Comparison of ENCODE assay signal across 8 cellular contexts in the genomic region with DNA sequence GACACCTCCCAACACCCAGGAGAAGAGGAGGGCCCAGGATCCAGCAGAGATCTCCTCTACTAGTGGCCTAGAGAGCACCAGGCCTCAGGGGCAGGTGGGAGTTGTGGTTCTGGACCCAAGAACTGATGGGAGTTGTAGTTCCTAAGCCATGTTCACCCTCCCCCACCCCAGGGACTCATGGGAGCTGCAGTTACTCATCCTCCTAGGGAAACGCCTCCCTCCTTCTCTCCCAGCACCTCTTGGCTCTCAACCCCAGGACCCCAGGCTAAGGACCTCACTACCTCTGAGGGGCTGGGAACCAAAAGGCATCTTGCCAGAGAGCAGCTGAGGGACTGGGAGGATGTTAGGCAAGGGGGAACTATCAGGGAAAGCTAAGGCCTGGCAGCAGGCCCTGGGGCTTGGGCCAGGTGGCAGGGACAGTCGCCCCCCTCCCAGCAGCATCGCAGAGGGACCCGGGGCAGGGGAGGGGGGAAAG. TPM values are rescaled to one million over a fixed set of nuclear protein-coding genes. Genes with fewer than 3 reads are reported as not detected.
A peak's percentile ranks its signal among the peaks of the same experiment; 100 is the strongest.
DNase-seq lines count a peak whose midpoint lies in the region; ATAC-seq and TF ChIP-seq lines count a peak whose summit lies in the region.

No MANE protein-coding gene starts in this region.

- CTCF ChIA-PET in activated CD8-positive, alpha-beta T cell treated with anti-CD3 and anti-CD28 coated beads for 36 hours (lab: Charles Lee), result no interaction called here
- CTCF ChIA-PET in activated CD8-positive, alpha-beta T cell treated with anti-CD3 and anti-CD28 coated beads, Interleukin-2, amount 10 ng/mL, durations not matched to agents 7 days and 5 days (lab: Charles Lee), result interaction anchor here (1.1 kb wide), 1 partner anchor 69 kb away, joined by 3 read pairs; no protein-coding TSS in a partner anchor

- intact Hi-C loops in activated CD8-positive, alpha-beta T cell treated with anti-CD3 and anti-CD28 coated beads for 36 hours (cut with micrococcal nuclease), result no loop called here
- intact Hi-C loops in activated T-helper 2 cell treated with anti-CD3 and anti-CD28 coated beads, Interferon-gamma antibody, Interleukin-2, Interleukin-4, amounts not matched to agents 10 μg/mL and 5 μg/mL and 100 μg/mL, durations not matched to agents 14 hours and 24 hours and 36 hours (cut with micrococcal nuclease), result no loop called here

- peak; percentile 46 for DNase-seq in activated CD8-positive, alpha-beta T cell treated with anti-CD3 and anti-CD28 coated beads for 36 hours
- DNase-seq in activated CD8-positive, alpha-beta T cell treated with anti-CD3 and anti-CD28 coated beads, Interleukin-2, amount 10 ng/mL, durations not matched to agents 7 days and 5 days, result no peak
- peak; percentile 25 for DNase-seq in kidney glomerular epithelial cell (lab: John Stamatoyannopoulos, UW)
- no peak for DNase-seq in type B pancreatic cell (ENCODE audit: extremely low spot score, unreplicated experiment)
- no peak for DNase-seq in activated T-helper 2 cell treated with anti-CD3 and anti-CD28 coated beads, Interferon-gamma antibody, Interleukin-2, Interleukin-4, amounts not matched to agents 10 μg/mL and 5 μg/mL and 100 μg/mL, durations not matched to agents 14 hours and 24 hours and 36 hours (ENCODE audit: low spot score)

- POLR2A ChIA-PET in activated CD8-positive, alpha-beta T cell treated with anti-CD3 and anti-CD28 coated beads for 36 hours (lab: Charles Lee), result no interaction called here
- POLR2A ChIA-PET in activated CD8-positive, alpha-beta T cell treated with anti-CD3 and anti-CD28 coated beads, Interleukin-2, amount 10 ng/mL, durations not matched to agents 7 days and 5 days (lab: Charles Lee), result no interaction called here

- no peaks in the 10 kb centered on the region for H3K9me3 Mint-ChIP-seq in activated CD8-positive, alpha-beta T cell treated with anti-CD3 and anti-CD28 coated beads for 36 hours
- H3K9me3 Mint-ChIP-seq in activated CD8-positive, alpha-beta T cell treated with anti-CD3 and anti-CD28 coated beads, Interleukin-2, amount 10 ng/mL, durations not matched to agents 7 days and 5 days (ENCODE audit: insufficient read depth), result no peaks in the 10 kb centered on the region
- no peaks in the 10 kb centered on the region for H3K9me3 Mint-ChIP-seq in type B pancreatic cell
- H3K9me3 Mint-ChIP-seq in activated T-helper 2 cell treated with anti-CD3 and anti-CD28 coated beads, Interferon-gamma antibody, Interleukin-2, Interleukin-4, amounts not matched to agents 10 μg/mL and 5 μg/mL and 100 μg/mL, durations not matched to agents 14 hours and 24 hours and 36 hours, result no peaks in the 10 kb centered on the region

- no peaks in the 10 kb centered on the region for H3K27me3 Mint-ChIP-seq in activated CD8-positive, alpha-beta T cell treated with anti-CD3 and anti-CD28 coated beads for 36 hours
- no peaks in the 10 kb centered on the region for H3K27me3 Mint-ChIP-seq in activated CD8-positive, alpha-beta T cell treated with anti-CD3 and anti-CD28 coated beads, Interleukin-2, amount 10 ng/mL, durations not matched to agents 7 days and 5 days (ENCODE audit: low read depth)
- H3K27me3 Mint-ChIP-seq in type B pancreatic cell, result no peaks in the 10 kb centered on the region
- H3K27me3 Mint-ChIP-seq in activated T-helper 2 cell treated with anti-CD3 and anti-CD28 coated beads, Interferon-gamma antibody, Interleukin-2, Interleukin-4, amounts not matched to agents 10 μg/mL and 5 μg/mL and 100 μg/mL, durations not matched to agents 14 hours and 24 hours and 36 hours (ENCODE audit: low read depth), result no peaks in the 10 kb centered on the region

- no peak for TF ChIP-seq CTCF in activated CD8-positive, alpha-beta T cell treated with anti-CD3 and anti-CD28 coated beads for 36 hours (IDR thresholded peaks at IDR 0.05)
- no peak for TF ChIP-seq CTCF in type B pancreatic cell (conservative IDR thresholded peaks at IDR 0.05)

- H3K4me3 Mint-ChIP-seq in activated CD8-positive, alpha-beta T cell treated with anti-CD3 and anti-CD28 coated beads for 36 hours, result no peak overlapping the region
- H3K4me3 Mint-ChIP-seq in activated CD8-positive, alpha-beta T cell treated with anti-CD3 and anti-CD28 coated beads, Interleukin-2, amount 10 ng/mL, durations not matched to agents 7 days and 5 days, result no peak overlapping the region
- H3K4me3 Mint-ChIP-seq in type B pancreatic cell, result peak overlapping the region; percentile 44
- no peak overlapping the region for H3K4me3 Mint-ChIP-seq in activated T-helper 2 cell treated with anti-CD3 and anti-CD28 coated beads, Interferon-gamma antibody, Interleukin-2, Interleukin-4, amounts not matched to agents 10 μg/mL and 5 μg/mL and 100 μg/mL, durations not matched to agents 14 hours and 24 hours and 36 hours (ENCODE audit: low read depth)

- ATAC-seq in activated CD8-positive, alpha-beta T cell treated with anti-CD3 and anti-CD28 coated beads for 36 hours, result peak; percentile 51
- no peak for ATAC-seq in activated CD8-positive, alpha-beta T cell treated with anti-CD3 and anti-CD28 coated beads, Interleukin-2, amount 10 ng/mL, durations not matched to agents 7 days and 5 days
- ATAC-seq in HG03520 (IDR thresholded peaks at IDR 0.05; ENCODE audit: unreplicated experiment), result no peak
- no peak for ATAC-seq in HG03025 (IDR thresholded peaks at IDR 0.05; ENCODE audit: low FRiP score, unreplicated experiment)

- H3K27ac Mint-ChIP-seq in activated CD8-positive, alpha-beta T cell treated with anti-CD3 and anti-CD28 coated beads for 36 hours, result no peak overlapping the region
- H3K27ac Mint-ChIP-seq in activated CD8-positive, alpha-beta T cell treated with anti-CD3 and anti-CD28 coated beads, Interleukin-2, amount 10 ng/mL, durations not matched to agents 7 days and 5 days, result no peak overlapping the region
- peak overlapping the region; percentile 71 for H3K27ac Mint-ChIP-seq in type B pancreatic cell
- H3K27ac Mint-ChIP-seq in activated T-helper 2 cell treated with anti-CD3 and anti-CD28 coated beads, Interferon-gamma antibody, Interleukin-2, Interleukin-4, amounts not matched to agents 10 μg/mL and 5 μg/mL and 100 μg/mL, durations not matched to agents 14 hours and 24 hours and 36 hours, result no peak overlapping the region

- H3K4me1 Mint-ChIP-seq in activated CD8-positive, alpha-beta T cell treated with anti-CD3 and anti-CD28 coated beads for 36 hours (ENCODE audit: low read depth), result peaks cover 2% of the 10 kb centered on the region
- H3K4me1 Mint-ChIP-seq in activated CD8-positive, alpha-beta T cell treated with anti-CD3 and anti-CD28 coated beads, Interleukin-2, amount 10 ng/mL, durations not matched to agents 7 days and 5 days (ENCODE audit: low read depth), result peaks cover 23% of the 10 kb centered on the region
- peaks cover 18% of the 10 kb centered on the region for H3K4me1 Mint-ChIP-seq in type B pancreatic cell (ENCODE audit: unreplicated experiment)
- no peaks in the 10 kb centered on the region for H3K4me1 Mint-ChIP-seq in activated T-helper 2 cell treated with anti-CD3 and anti-CD28 coated beads, Interferon-gamma antibody, Interleukin-2, Interleukin-4, amounts not matched to agents 10 μg/mL and 5 μg/mL and 100 μg/mL, durations not matched to agents 14 hours and 24 hours and 36 hours (ENCODE audit: low read depth)

- peak overlapping the region; percentile 67 for H3K27ac ChIP-seq in angular gyrus (ENCODE audit: low read depth, low read length)

- H3K36me3 Mint-ChIP-seq in activated CD8-positive, alpha-beta T cell treated with anti-CD3 and anti-CD28 coated beads for 36 hours (ENCODE audit: low read depth), result no peaks in the 10 kb centered on the region
- H3K36me3 Mint-ChIP-seq in activated CD8-positive, alpha-beta T cell treated with anti-CD3 and anti-CD28 coated beads, Interleukin-2, amount 10 ng/mL, durations not matched to agents 7 days and 5 days (ENCODE audit: low read depth), result no peaks in the 10 kb centered on the region
- peaks cover 3% of the 10 kb centered on the region for H3K36me3 Mint-ChIP-seq in type B pancreatic cell
- no peaks in the 10 kb centered on the region for H3K36me3 Mint-ChIP-seq in activated T-helper 2 cell treated with anti-CD3 and anti-CD28 coated beads, Interferon-gamma antibody, Interleukin-2, Interleukin-4, amounts not matched to agents 10 μg/mL and 5 μg/mL and 100 μg/mL, durations not matched to agents 14 hours and 24 hours and 36 hours (ENCODE audit: low read depth)

RNA-seq across cellular contexts. Expression of a gene that starts 28.8 kb away (rescaled TPM):
- total RNA-seq in activated CD8-positive, alpha-beta T cell treated with anti-CD3 and anti-CD28 coated beads for 36 hours, result not detected
- total RNA-seq in activated CD8-positive, alpha-beta T cell treated with anti-CD3 and anti-CD28 coated beads, Interleukin-2, amount 10 ng/mL, durations not matched to agents 7 days and 5 days, result not detected
- total RNA-seq in type B pancreatic cell (ENCODE audit: low replicate concordance), result not detected in 2 replicates
- total RNA-seq in activated T-helper 2 cell treated with anti-CD3 and anti-CD28 coated beads, Interferon-gamma antibody, Interleukin-2, Interleukin-4, amounts not matched to agents 10 μg/mL and 5 μg/mL and 100 μg/mL, durations not matched to agents 14 hours and 24 hours and 36 hours, result not detected in 2 replicates

Comparison
In these comparisons a context has a peak if more than half of its experiments do, and no peak if none do; other contexts are left out.
1. DNase-seq: peak in activated CD8-positive, alpha-beta T cell treated with anti-CD3 and anti-CD28 coated beads for 36 hours (single experiment) and kidney glomerular epithelial cell (single experiment); none in activated CD8-positive, alpha-beta T cell treated with anti-CD3 and anti-CD28 coated beads, Interleukin-2, amount 10 ng/mL, durations not matched to agents 7 days and 5 days (single experiment), type B pancreatic cell (single experiment) and activated T-helper 2 cell treated with anti-CD3 and anti-CD28 coated beads, Interferon-gamma antibody, Interleukin-2, Interleukin-4, amounts not matched to agents 10 μg/mL and 5 μg/mL and 100 μg/mL, durations not matched to agents 14 hours and 24 hours and 36 hours (single experiment).